Comparison of ENCODE assay signal across 7 cellular contexts in genomic region chr13:62014299-62014698, GRCh38.
DNase-seq lines count a peak whose midpoint lies in the region; ATAC-seq, FAIRE-seq and TF ChIP-seq lines count a peak whose summit lies in the region.

No MANE protein-coding gene starts in this region.

- intact Hi-C loops in K562 (cut with micrococcal nuclease): no loop called here
- intact Hi-C loops in prostate gland (cut with DNase I): no loop called here

- H3K79me2 ChIP-seq in K562 (ENCODE audit: control insufficient read depth, insufficient read depth, low read length): no peaks in the 10 kb centered on the region

- ATAC-seq in K562 (no peak), HG03378 (IDR thresholded peaks at IDR 0.05; ENCODE audit: unreplicated experiment) (no peak)

- H3K4me3 ChIP-seq in HEK293 (ENCODE audit: low read depth, low read length) (no peak overlapping the region), K562 (no peak overlapping the region), prostate gland (no peak overlapping the region)

- no peaks in the 10 kb centered on the region for H3K9me3 Mint-ChIP-seq in osteocyte (ENCODE audit: unreplicated experiment)

- DNase-seq in NCI-H2107 treated with DMSO at 0.1 percent for 48 hours (lab: John Stamatoyannopoulos, UW; ENCODE audit: unreplicated experiment) (peak; percentile 51), K562 (ENCODE audit: extremely low read depth in 1 of 4, low spot score in 3 of 4) (no peak), osteocyte (ENCODE audit: extremely low spot score, unreplicated experiment) (no peak), prostate gland (ENCODE audit: low spot score) (no peak), NCI-H226 (no peak)

- H3K27ac Mint-ChIP-seq in osteocyte (ENCODE audit: unreplicated experiment): no peak overlapping the region

- H4K20me1 ChIP-seq in K562 (replicated peaks; ENCODE audit: control insufficient read depth, insufficient read depth, low read length): no peaks in the 10 kb centered on the region

- no TSS peak for BruUV-seq in K562 (replicated peaks; lab: Mats Ljungman, UMichigan)

- H3K9ac ChIP-seq in K562 (ENCODE audit: insufficient read depth in 1 of 2, low read depth in 2 of 2, low read length in 2 of 2): no peak overlapping the region

- POLR2A ChIA-PET in HEK293 (lab: Yijun Ruan, JAX) (no interaction called here), K562 (lab: Yijun Ruan, JAX) (no interaction called here)

- 0% methylated on average over 3 of the region's 3 CpGs for WGBS in K562 (ENCODE audit: insufficient coverage, low coverage, missing lambda C conversion rate)
- 27% methylated on average over 3 of the region's 3 CpGs for WGBS in prostate gland

- H3K4me2 ChIP-seq in K562 (ENCODE audit: insufficient read depth, low read length): no peak overlapping the region

- H3K4me1 ChIP-seq in HEK293 (ENCODE audit: control insufficient read depth, insufficient read depth, low read length) (no peaks in the 10 kb centered on the region), K562 (replicated peaks in 1 of 2; ENCODE audit: control insufficient read depth in 2 of 2, insufficient read depth in 2 of 2, low read length in 2 of 2) (no peaks in the 10 kb centered on the region), prostate gland (replicated peaks) (no peaks in the 10 kb centered on the region)

- TF ChIP-seq RAD21 in K562 (CRISPR knock-in tag; conservative IDR thresholded peaks at IDR 0.05 in 1 of 2, IDR thresholded peaks at IDR 0.05 in 1 of 2): peak; percentile 14 to 26; a peak in 1 of 4 replicates

- H2AFZ ChIP-seq in K562 (ENCODE audit: low read depth, low read length): no peak overlapping the region

- FAIRE-seq in K562 (lab: Jason Lieb, UNC): no peak

- H3K4me3 Mint-ChIP-seq in osteocyte (ENCODE audit: unreplicated experiment): peak overlapping the region; percentile 47

- H3K27ac ChIP-seq in HEK293 (ENCODE audit: extremely low read depth, low read depth, low read length) (no peak overlapping the region), K562 (ENCODE audit: extremely low read depth, low read depth, low read length) (no peak overlapping the region), prostate gland (no peak overlapping the region)

- H3K27me3 Mint-ChIP-seq in osteocyte (ENCODE audit: unreplicated experiment): no peaks in the 10 kb centered on the region

- H3K9me3 ChIP-seq in HEK293 (ENCODE audit: control insufficient read depth, insufficient read depth, low read depth, low read length): no peaks in the 10 kb centered on the region
- H3K9me3 ChIP-seq in K562 (replicated peaks; ENCODE audit: control insufficient read depth, insufficient read depth, low read depth, low read length): no peaks in the 10 kb centered on the region
- no peaks in the 10 kb centered on the region for H3K9me3 ChIP-seq in prostate gland

- no peak for TF ChIP-seq EP300 in K562 (IDR thresholded peaks at IDR 0.05; ENCODE audit: low read length)

- H3K4me1 Mint-ChIP-seq in osteocyte (ENCODE audit: unreplicated experiment): peaks cover 4% of the 10 kb centered on the region

- H3K27me3 ChIP-seq in K562 (ENCODE audit: control insufficient read depth in 2 of 2, insufficient read depth in 2 of 2, low read length in 2 of 2) (no peaks in the 10 kb centered on the region), prostate gland (replicated peaks; ENCODE audit: insufficient read depth) (no peaks in the 10 kb centered on the region)

- CTCF ChIA-PET in HEK293 (lab: Yijun Ruan, JAX): interaction anchor here (0.5 to 2.0 kb wide), 6 partner anchors 24 to 344 kb away, joined by 3 to 8 read pairs (median 6); no protein-coding TSS in a partner anchor
- CTCF ChIA-PET in K562 (lab: Yijun Ruan, JAX; ENCODE audit: low intra/inter-chr PET ratio): no interaction called here

- TF ChIP-seq CTCF in HEK293 (tag by site-specific recombination; IDR thresholded peaks at IDR 0.05): no peak
- no peak for TF ChIP-seq CTCF in K562 (IDR thresholded peaks at IDR 0.05 in 2 of 3, conservative IDR thresholded peaks at IDR 0.05 in 1 of 3; ENCODE audit: insufficient read depth in 2 of 3, low read depth in 1 of 3, low read length in 3 of 3)
- TF ChIP-seq CTCF in osteocyte (IDR thresholded peaks at IDR 0.05): peak; percentile 66
- peak in 1 of 4 experiments; percentile 6 for TF ChIP-seq CTCF in prostate gland (IDR thresholded peaks at IDR 0.05)

- TF ChIP-seq POLR2A in K562 (conservative IDR thresholded peaks at IDR 0.05) (no peak), prostate gland (IDR thresholded peaks at IDR 0.05) (no peak)

- H3K36me3 ChIP-seq in HEK293 (ENCODE audit: control insufficient read depth in 2 of 2, insufficient read depth in 1 of 2, low read length in 2 of 2): no peaks in the 10 kb centered on the region
- no peaks in the 10 kb centered on the region for H3K36me3 ChIP-seq in K562 (ENCODE audit: control insufficient read depth, insufficient read depth, low read length)
- H3K36me3 ChIP-seq in prostate gland: no peaks in the 10 kb centered on the region

- no peaks in the 10 kb centered on the region for H3K9me1 ChIP-seq in K562 (ENCODE audit: control insufficient read depth, insufficient read depth, low read length)

- H3K36me3 Mint-ChIP-seq in osteocyte (ENCODE audit: unreplicated experiment): no peaks in the 10 kb centered on the region

- in situ Hi-C loops in K562 (cut with MboI): no loop called here

TF ChIP-seq in HEK293, 187 proteins besides CTCF, POLR2A, EP300 and RAD21:
- no peak for TF ChIP-seq ZNF521 (tag by site-specific recombination; IDR thresholded peaks at IDR 0.05)
- peak; percentile 39 for TF ChIP-seq ZNF654 (tag by site-specific recombination; IDR thresholded peaks at IDR 0.05; ENCODE audit: low read depth)

TF ChIP-seq in K562, 482 proteins besides CTCF, POLR2A, EP300 and RAD21 (continues in another document):
- TF ChIP-seq NKRF (IDR thresholded peaks at IDR 0.05; ENCODE audit: borderline replicate concordance) (no peak), SFPQ (IDR thresholded peaks at IDR 0.05; ENCODE audit: low read depth, low read length) (no peak), ZC3H11A (IDR thresholded peaks at IDR 0.05; ENCODE audit: low read depth, low read length) (no peak), MCM5 (IDR thresholded peaks at IDR 0.05; ENCODE audit: low read depth) (no peak), KLF13 (tag; IDR thresholded peaks at IDR 0.05; ENCODE audit: borderline replicate concordance, low read depth) (no peak), SAP30 (IDR thresholded peaks at IDR 0.05; ENCODE audit: borderline replicate concordance, insufficient read depth, low read depth, low read length, poor library complexity, severe bottlenecking) (no peak), ZBTB8A (IDR thresholded peaks at IDR 0.05; ENCODE audit: partially characterized antibody) (no peak), ERF (CRISPR knock-in tag; IDR thresholded peaks at IDR 0.05) (no peak), MBD1 (CRISPR knock-in tag; IDR thresholded peaks at IDR 0.05) (no peak), ATF4 (CRISPR knock-in tag; IDR thresholded peaks at IDR 0.05) (no peak), ZFPM2 (CRISPR knock-in tag; IDR thresholded peaks at IDR 0.05) (no peak), MIER1 (IDR thresholded peaks at IDR 0.05; ENCODE audit: low read depth) (no peak)
